Comparison of ENCODE assay signal across 35 cellular contexts in the genomic region with DNA sequence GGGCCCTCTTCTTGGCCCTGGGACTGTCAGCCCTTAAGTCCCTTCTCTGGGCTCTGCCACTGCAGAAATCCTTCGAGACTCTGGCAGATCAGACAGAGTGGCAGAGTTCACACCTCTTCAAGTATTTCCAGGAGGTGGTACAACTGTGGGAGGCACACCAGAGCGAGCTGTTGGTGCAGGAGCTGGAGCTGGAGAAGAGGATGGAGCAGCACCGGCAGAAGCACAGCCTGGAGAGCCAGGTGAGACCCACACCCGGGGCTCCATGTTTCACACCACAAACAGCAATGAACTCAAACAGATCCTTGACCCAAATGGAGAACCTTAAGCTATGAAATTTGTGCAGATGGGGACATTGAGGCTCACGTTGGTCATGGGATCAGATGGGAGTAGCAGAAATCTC. TPM values are rescaled to one million over a fixed set of nuclear protein-coding genes. Genes with fewer than 3 reads are reported as not detected.
"Had no signal": no experiment of that assay in that cellular context is flagged by ENCODE, and none has a peak within 500 bp of the region (broad histone marks: within the 10 kb centered on the region; RNA-seq: fewer than 3 reads in every experiment).

No MANE protein-coding gene starts in this region.

- H3K9me3 ChIP-seq: MG63 had no signal

- H3K4me3 ChIP-seq: MG63 had no signal

- H3K36me3 ChIP-seq: MG63 had no signal

- H3K27me3 ChIP-seq: MG63 had no signal

- H3K27ac ChIP-seq: KMS-11 had no signal

- DNase-seq: Karpas-422, Kasumi-1, MG63, MM.1S, MV-4-11, NCI-H1048, NCI-H1092, NCI-H1092 treated with DMSO at 0.1 percent for 48 hours, NCI-H1105, NCI-H1105 treated with DMSO at 0.1 percent for 48 hours, NCI-H1417, NCI-H1417 treated with DMSO at 0.1 percent for 48 hours, NCI-H1436, NCI-H1436 treated with DMSO at 0.1 percent for 48 hours, NCI-H146, NCI-H1694, NCI-H1694 treated with DMSO at 0.1 percent for 48 hours, NCI-H187, NCI-H187 treated with DMSO at 0.1 percent for 48 hours, NCI-H1930, NCI-H2029, NCI-H2029 treated with DMSO at 0.1 percent for 48 hours, NCI-H2081, NCI-H2081 treated with DMSO at 0.1 percent for 48 hours, NCI-H2107, NCI-H2171, NCI-H2171 treated with DMSO at 0.1 percent for 48 hours, NCI-H2227 treated with DMSO at 0.1 percent for 48 hours, NCI-H226, NCI-H345, NCI-H446, NCI-H446 treated with DMSO at 0.1 percent for 48 hours, NCI-H510A had no signal

RNA-seq across cellular contexts. Expression of gene CCDC180, which starts 17.5 kb away (rescaled TPM):
- total RNA-seq: LHCN-M2 had no signal
